ENCODE assay signal across 10 cellular contexts in genomic region chrX:136148391-136148790, GRCh38. TPM values are rescaled to one million over a fixed set of nuclear protein-coding genes. Genes with fewer than 3 reads are reported as not detected.
DNase-seq lines count a peak whose midpoint lies in the region; ATAC-seq and TF ChIP-seq lines count a peak whose summit lies in the region.
"Had no signal": no experiment of that assay in that cellular context is flagged by ENCODE, and none has a peak within 500 bp of the region (broad histone marks: within the 10 kb centered on the region; RNA-seq: fewer than 3 reads in every experiment).

No MANE protein-coding gene starts in this region.

- H3K27ac Mint-ChIP-seq in chondrocyte (ENCODE audit: unreplicated experiment): peak overlapping the region; percentile 89

- H3K27ac ChIP-seq in heart left ventricle: peak overlapping the region; percentile 12 to 98 (median 90)
- peak overlapping the region; percentile 95 to 99 for H3K27ac ChIP-seq in uterus

- peak overlapping the region; percentile 78 for H3K4me3 Mint-ChIP-seq in chondrocyte (ENCODE audit: unreplicated experiment)

- peaks cover 0 to 19% (median 4%) of the 10 kb centered on the region in 12 donors for H3K4me1 ChIP-seq in heart left ventricle
- no peaks in the 10 kb centered on the region for H3K4me1 ChIP-seq in mucosa of stomach (ENCODE audit: control insufficient read depth, insufficient read depth, low read length)
- H3K4me1 ChIP-seq in uterus: no peaks in the 10 kb centered on the region

- no peak for TF ChIP-seq CTCF in heart left ventricle (IDR thresholded peaks at IDR 0.05)
- TF ChIP-seq CTCF in chondrocyte (IDR thresholded peaks at IDR 0.05): no peak
- TF ChIP-seq CTCF in uterus (IDR thresholded peaks at IDR 0.05): no peak

- H3K27me3 Mint-ChIP-seq in chondrocyte (ENCODE audit: low read depth): no peaks in the 10 kb centered on the region

- DNase-seq in heart left ventricle (no peak), Right ventricle myocardium superior (no peak), chondrocyte (ENCODE audit: low spot score) (no peak), uterus (no peak), occipital lobe (lab: John Stamatoyannopoulos, UW) (no peak), T-helper 9 cell (no peak)
- DNase-seq: Kasumi-1; stimulated activated CD4-positive, alpha-beta T cell treated with anti-CD3 and anti-CD28 coated beads, Interleukin-4, amount 100 ng/mL, for 4 hours had no signal

- peak overlapping the region; percentile 6 to 97 (median 72) for H3K4me3 ChIP-seq in heart left ventricle
- H3K4me3 ChIP-seq in mucosa of stomach (ENCODE audit: low read length): no peak overlapping the region
- peak overlapping the region; percentile 43 to 90 for H3K4me3 ChIP-seq in uterus

- H3K36me3 ChIP-seq in heart left ventricle: no peaks in the 10 kb centered on the region
- H3K36me3 ChIP-seq in mucosa of stomach (ENCODE audit: control insufficient read depth, insufficient read depth, low read length): no peaks in the 10 kb centered on the region
- H3K36me3 ChIP-seq in uterus: no peaks in the 10 kb centered on the region

- ATAC-seq in heart left ventricle (peak in 2 of 4 donors; percentile 3 to 14), Right ventricle myocardium superior (ENCODE audit: poor library complexity) (no peak), HG03378 (IDR thresholded peaks at IDR 0.05; ENCODE audit: unreplicated experiment) (no peak)

- peaks cover 34% of the 10 kb centered on the region for H3K4me1 Mint-ChIP-seq in chondrocyte (ENCODE audit: low read depth)

- TF ChIP-seq POLR2A in heart left ventricle (IDR thresholded peaks at IDR 0.05): no peak
- no peak for TF ChIP-seq POLR2A in uterus (IDR thresholded peaks at IDR 0.05)

- H3K9ac ChIP-seq in mucosa of stomach (ENCODE audit: low read length): peak overlapping the region; percentile 59

- H3K9me3 Mint-ChIP-seq in chondrocyte (ENCODE audit: low read depth): peaks cover 14% of the 10 kb centered on the region

- intact Hi-C loops in heart left ventricle (cut with DNase I): loop anchor here in 4 of 10 donors (5.0 kb wide), 1 partner anchor 116 kb away; no protein-coding TSS in a partner anchor
- intact Hi-C loops in Right ventricle myocardium superior (cut with DNase I): no loop called here
- intact Hi-C loops in uterus (cut with DNase I; ENCODE audit: low total_unique reads): no loop called here

- H3K9me3 ChIP-seq in heart left ventricle: no peaks in the 10 kb centered on the region
- no peaks in the 10 kb centered on the region for H3K9me3 ChIP-seq in mucosa of stomach (ENCODE audit: control insufficient read depth, low read length)
- H3K9me3 ChIP-seq in uterus: no peaks in the 10 kb centered on the region

- H3K27me3 ChIP-seq in heart left ventricle (peaks cover 0 to 24% (median 0%) of the 10 kb centered on the region in 9 donors), mucosa of stomach (ENCODE audit: control insufficient read depth, insufficient read depth, low read length) (peaks cover 9% of the 10 kb centered on the region), uterus (no peaks in the 10 kb centered on the region)

- peaks cover 5% of the 10 kb centered on the region for H3K36me3 Mint-ChIP-seq in chondrocyte (ENCODE audit: low read depth)

- WGBS in heart left ventricle, 4 donors: 3 to 56% (median 25%) methylated on average over 17 of the region's 17 CpGs

RNA-seq across cellular contexts. Expression of gene FHL1, which starts 1.1 kb away (rescaled TPM):
- total RNA-seq in heart left ventricle: 1,000 to 10,000 TPM; 1,446 to 4,800 (median 2,127) TPM
- 1,000 to 10,000 TPM; 1,119 to 4,064 TPM for polyA plus RNA-seq in heart left ventricle
- 808 TPM for total RNA-seq in Right ventricle myocardium superior
- 744 to 1,032 TPM (median 1,007 TPM) in 3 replicates for total RNA-seq in chondrocyte
- 100 to 1,000 TPM; 279 to 745 (median 469) TPM for total RNA-seq in uterus
- 90.0 TPM for total RNA-seq in occipital lobe
